17 cellular contexts compared by ENCODE assay signal in the genomic region with DNA sequence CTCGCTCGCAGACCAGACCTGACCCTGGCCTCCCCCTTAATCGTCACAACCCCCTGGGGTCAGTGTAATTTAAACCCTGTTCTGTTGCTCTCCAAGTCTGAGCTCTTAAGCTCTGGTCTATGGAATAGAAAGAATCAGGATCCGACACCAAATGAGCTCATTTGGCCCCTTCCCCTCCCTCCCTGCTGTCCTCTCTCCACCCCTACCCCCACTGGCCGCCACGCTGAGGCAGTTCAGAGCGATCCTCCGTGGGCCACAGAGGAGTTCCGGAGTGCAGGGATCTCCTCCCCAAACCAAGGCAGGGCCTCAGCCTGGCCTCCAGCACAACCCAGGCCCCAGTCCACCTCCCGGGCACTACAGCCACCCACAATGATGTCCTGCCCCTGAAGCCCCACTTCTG. TPM values are rescaled to one million over a fixed set of nuclear protein-coding genes. Genes with fewer than 3 reads are reported as not detected.
DNase-seq lines count a peak whose midpoint lies in the region; ATAC-seq and TF ChIP-seq lines count a peak whose summit lies in the region.
"Had no signal": no experiment of that assay in that cellular context is flagged by ENCODE, and none has a peak within 500 bp of the region (broad histone marks: within the 10 kb centered on the region; RNA-seq: fewer than 3 reads in every experiment).

No MANE protein-coding gene starts in this region.

- H3K27ac ChIP-seq in muscle layer of colon (ENCODE audit: low read depth, low read length): peak overlapping the region; percentile 19
- H3K27ac ChIP-seq in temporal lobe (ENCODE audit: low read depth, low read length): peak overlapping the region; percentile 23
- H3K27ac ChIP-seq: RWPE1 had no signal

- no peaks in the 10 kb centered on the region for H3K9me3 Mint-ChIP-seq in activated naive CD4-positive, alpha-beta T cell treated with anti-CD3 and anti-CD28 coated beads, Interleukin-2, amount 50 U/mL, for 24 hours
- no peaks in the 10 kb centered on the region for H3K9me3 Mint-ChIP-seq in activated naive CD8-positive, alpha-beta T cell (ENCODE audit: low read depth)

- no peaks in the 10 kb centered on the region for H3K9me3 ChIP-seq in muscle layer of colon (ENCODE audit: low read length)
- H3K9me3 ChIP-seq: stomach had no signal

- no peak for ATAC-seq in HG02763 (IDR thresholded peaks at IDR 0.05; ENCODE audit: unreplicated experiment)
- no peak for ATAC-seq in HG03378 (IDR thresholded peaks at IDR 0.05; ENCODE audit: unreplicated experiment)
- ATAC-seq: GM12878 had no signal

- H3K4me1 ChIP-seq in muscle layer of colon (ENCODE audit: insufficient read depth, low read length): peaks cover 63% of the 10 kb centered on the region

- no peak overlapping the region for H3K9ac ChIP-seq in muscle layer of colon (ENCODE audit: low read length)

- H3K36me3 Mint-ChIP-seq in activated naive CD4-positive, alpha-beta T cell treated with anti-CD3 and anti-CD28 coated beads, Interleukin-2, amount 50 U/mL, for 24 hours: no peaks in the 10 kb centered on the region
- peaks cover under 1% of the 10 kb centered on the region for H3K36me3 Mint-ChIP-seq in activated naive CD8-positive, alpha-beta T cell

- POLR2A ChIA-PET in HEK293T (lab: Yijun Ruan, JAX): no interaction called here

- H3K27me3 ChIP-seq in muscle layer of colon (ENCODE audit: control insufficient read depth in 1 of 2, insufficient read depth in 2 of 2, low read length in 2 of 2): no peaks in the 10 kb centered on the region
- H3K27me3 ChIP-seq: stomach had no signal

- no peak for DNase-seq in activated naive CD4-positive, alpha-beta T cell treated with Interleukin-2 at 50 U/mL for 16 hours
- DNase-seq in HEK293T (ENCODE audit: extremely low spot score): no peak
- DNase-seq: activated CD4-positive, CD25-positive, alpha-beta regulatory T cell; activated CD8-positive, alpha-beta memory T cell treated with anti-CD3 and anti-CD28 coated beads, Interleukin-2, amount 50 U/mL, for 4 hours; COR-L47; hippocampal formation; Kasumi-1; stimulated activated CD4-positive, alpha-beta T cell treated with anti-CD3 and anti-CD28 coated beads, Interleukin-12 subunit alpha, Interleukin-12 subunit beta, amount 100 ng/mL, for 4 hours; stomach had no signal

- no peak overlapping the region for H3K4me3 Mint-ChIP-seq in activated naive CD4-positive, alpha-beta T cell treated with anti-CD3 and anti-CD28 coated beads, Interleukin-2, amount 50 U/mL, for 24 hours
- H3K4me3 Mint-ChIP-seq in activated naive CD8-positive, alpha-beta T cell: peak overlapping the region; percentile 76

- H3K4me1 Mint-ChIP-seq in activated naive CD4-positive, alpha-beta T cell treated with anti-CD3 and anti-CD28 coated beads, Interleukin-2, amount 50 U/mL, for 24 hours: peaks cover 82% of the 10 kb centered on the region
- peaks cover 72% of the 10 kb centered on the region for H3K4me1 Mint-ChIP-seq in activated naive CD8-positive, alpha-beta T cell (ENCODE audit: low read depth)

- no peaks in the 10 kb centered on the region for H3K36me3 ChIP-seq in muscle layer of colon (ENCODE audit: insufficient read depth, low read length)
- H3K36me3 ChIP-seq: stomach had no signal

- CTCF ChIA-PET in HEK293T (lab: Yijun Ruan, JAX): interaction anchor here (1.0 kb wide), 1 partner anchor 26 kb away, joined by 5 read pairs; no protein-coding TSS in a partner anchor

- peak overlapping the region; percentile 80 for H3K27ac Mint-ChIP-seq in activated naive CD4-positive, alpha-beta T cell treated with anti-CD3 and anti-CD28 coated beads, Interleukin-2, amount 50 U/mL, for 24 hours
- H3K27ac Mint-ChIP-seq in activated naive CD8-positive, alpha-beta T cell: peak overlapping the region; percentile 91

- no peak overlapping the region for H3K4me3 ChIP-seq in muscle layer of colon (ENCODE audit: low read depth in 1 of 2, low read length in 2 of 2)
- H3K4me3 ChIP-seq: GM12878, stomach had no signal

- H3K27me3 Mint-ChIP-seq in activated naive CD4-positive, alpha-beta T cell treated with anti-CD3 and anti-CD28 coated beads, Interleukin-2, amount 50 U/mL, for 24 hours: no peaks in the 10 kb centered on the region
- H3K27me3 Mint-ChIP-seq in activated naive CD8-positive, alpha-beta T cell: no peaks in the 10 kb centered on the region

TF ChIP-seq in HEK293T, 16 proteins besides CTCF, POLR2A, EP300 and RAD21:
- TF ChIP-seq NFRKB (IDR thresholded peaks at IDR 0.05) (no peak), FOXM1 (IDR thresholded peaks at IDR 0.05; ENCODE audit: borderline replicate concordance) (no peak), FOXK2 (IDR thresholded peaks at IDR 0.05) (no peak), ARNT (IDR thresholded peaks at IDR 0.05) (no peak), ELF4 (IDR thresholded peaks at IDR 0.05) (no peak)

RNA-seq across cellular contexts. Expression of gene DNMT3A, which starts 5.3 kb away (rescaled TPM):
- total RNA-seq in temporal lobe: 39.8 TPM
